30 cellular contexts compared by ENCODE assay signal in the genomic region with DNA sequence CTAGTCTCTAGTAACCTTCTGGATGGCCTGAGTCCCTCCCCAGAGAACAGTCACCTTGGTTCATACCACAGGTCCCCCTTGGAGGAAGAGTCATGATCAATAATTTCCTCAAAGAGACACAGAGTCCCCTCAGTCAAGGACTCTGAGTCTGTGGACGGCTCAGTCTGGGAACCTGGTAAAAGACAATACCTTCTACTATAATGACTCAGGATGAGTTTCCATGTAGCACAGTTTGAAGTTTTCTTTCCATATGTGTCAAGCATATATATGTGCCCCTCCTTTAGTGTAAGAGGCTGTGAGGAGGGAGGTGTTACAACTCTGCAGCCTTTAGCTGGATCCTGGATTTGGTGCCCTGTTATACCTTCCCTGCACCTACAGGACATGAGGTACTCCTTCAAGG. TPM values are rescaled to one million over a fixed set of nuclear protein-coding genes. Genes with fewer than 3 reads are reported as not detected.
"Had no signal": no experiment of that assay in that cellular context is flagged by ENCODE, and none has a peak within 500 bp of the region (broad histone marks: within the 10 kb centered on the region; RNA-seq: fewer than 3 reads in every experiment).

No MANE protein-coding gene starts in this region.

- H3K4me1 Mint-ChIP-seq: activated CD4-positive, alpha-beta memory T cell treated with anti-CD3 and anti-CD28 coated beads, Interleukin-2, amount 10 ng/mL, durations not matched to agents 7 days and 5 days; central memory CD8-positive, alpha-beta T cell; IgD-negative memory B cell; WTC11 had no signal

- H3K4me3 Mint-ChIP-seq: activated CD4-positive, alpha-beta memory T cell treated with anti-CD3 and anti-CD28 coated beads, Interleukin-2, amount 10 ng/mL, durations not matched to agents 7 days and 5 days; activated naive CD4-positive, alpha-beta T cell treated with anti-CD3 and anti-CD28 coated beads for 36 hours; activated T-cell treated with anti-CD3 and anti-CD28 coated beads, Interleukin-2, amount 50 U/mL, for 24 hours; central memory CD8-positive, alpha-beta T cell; IgD-negative memory B cell; T-helper 1 cell treated with Interleukin-12 subunit alpha and Interleukin-12 subunit beta and Interleukin-4 antibody, amounts not matched to agents 30 μg/mL and 1 μg/mL, for 36 hours; T-helper 2 cell treated with Interferon-gamma antibody and Interleukin-4, amounts not matched to agents 5 μg/mL and 100 μg/mL, for 36 hours; WTC11 had no signal

- H3K36me3 ChIP-seq: brain microvascular endothelial cell, cardiac muscle cell, Peyer's patch, SJSA1 had no signal

- H3K36me3 Mint-ChIP-seq: activated naive CD4-positive, alpha-beta T cell treated with anti-CD3 and anti-CD28 coated beads, Interleukin-2, amount 50 U/mL, for 72 hours; WTC11 had no signal

- H3K27ac ChIP-seq: brain microvascular endothelial cell, cardiac muscle cell, SJSA1 had no signal

- H3K4me3 ChIP-seq: cardiac muscle cell, Peyer's patch, SJSA1 had no signal

- ATAC-seq: activated CD4-positive, CD25-positive, alpha-beta regulatory T cell treated with anti-CD3 and anti-CD28 coated beads, Interleukin-2, amount 50 U/mL, for 24 hours; WTC11 had no signal

- H3K4me1 ChIP-seq: Peyer's patch, SJSA1 had no signal

- DNase-seq: activated CD4-positive, alpha-beta memory T cell treated with anti-CD3 and anti-CD28 coated beads, Interleukin-2, amount 10 ng/mL, durations not matched to agents 7 days and 5 days; activated CD4-positive, alpha-beta T cell treated with anti-CD3 and anti-CD28 coated beads for 4 hours; activated gamma-delta T cell treated with Interleukin-2 at 50 U/mL for 16 hours; activated naive CD4-positive, alpha-beta T cell treated with anti-CD3 and anti-CD28 coated beads for 36 hours; activated T-cell treated with anti-CD3 and anti-CD28 coated beads, Interleukin-2, amount 50 U/mL, for 24 hours; amniotic stem cell; brain microvascular endothelial cell; Karpas-422; KBM-7; NCI-H1105; NCI-H1436; NCI-H1694; NCI-H1930; NCI-H2081 treated with DMSO at 0.1 percent for 48 hours; NCI-H345; NCI-H524 treated with DMSO at 0.1 percent for 48 hours; RPMI8226; SHP77 treated with DMSO at 0.1 percent for 48 hours; SK-N-SH had no signal

- H3K27me3 ChIP-seq: Peyer's patch, SJSA1 had no signal

- H3K9me3 ChIP-seq: Peyer's patch, SJSA1, SK-N-SH had no signal

- H3K9me3 Mint-ChIP-seq: activated CD4-positive, alpha-beta memory T cell treated with anti-CD3 and anti-CD28 coated beads, Interleukin-2, amount 10 ng/mL, durations not matched to agents 7 days and 5 days; activated naive CD4-positive, alpha-beta T cell treated with anti-CD3 and anti-CD28 coated beads for 36 hours; activated naive CD4-positive, alpha-beta T cell treated with anti-CD3 and anti-CD28 coated beads, Interleukin-2, amount 50 U/mL, for 72 hours; activated T-cell treated with anti-CD3 and anti-CD28 coated beads, Interleukin-2, amount 50 U/mL, for 24 hours; central memory CD8-positive, alpha-beta T cell; IgD-negative memory B cell; T-helper 1 cell treated with Interleukin-12 subunit alpha and Interleukin-12 subunit beta and Interleukin-4 antibody, amounts not matched to agents 30 μg/mL and 1 μg/mL, for 36 hours; T-helper 2 cell treated with Interferon-gamma antibody and Interleukin-4, amounts not matched to agents 5 μg/mL and 100 μg/mL, for 36 hours; WTC11 had no signal

- H3K27ac Mint-ChIP-seq: activated CD4-positive, alpha-beta memory T cell treated with anti-CD3 and anti-CD28 coated beads, Interleukin-2, amount 10 ng/mL, durations not matched to agents 7 days and 5 days; activated naive CD4-positive, alpha-beta T cell treated with anti-CD3 and anti-CD28 coated beads for 36 hours; activated naive CD4-positive, alpha-beta T cell treated with anti-CD3 and anti-CD28 coated beads, Interleukin-2, amount 50 U/mL, for 72 hours; activated T-cell treated with anti-CD3 and anti-CD28 coated beads, Interleukin-2, amount 50 U/mL, for 24 hours; IgD-negative memory B cell; T-helper 1 cell treated with Interleukin-12 subunit alpha and Interleukin-12 subunit beta and Interleukin-4 antibody, amounts not matched to agents 30 μg/mL and 1 μg/mL, for 36 hours; T-helper 2 cell treated with Interferon-gamma antibody and Interleukin-4, amounts not matched to agents 5 μg/mL and 100 μg/mL, for 36 hours; WTC11 had no signal

RNA-seq across cellular contexts. Expression of a gene that starts 54.4 kb away (rescaled TPM):
- polyA plus RNA-seq: IgD-negative memory B cell had no signal

RNA-seq across cellular contexts. Expression of a gene that starts 58.2 kb away (rescaled TPM):
- total RNA-seq: MCF 10A had no signal
- polyA plus RNA-seq: IgD-negative memory B cell had no signal
